In the genomic region with DNA sequence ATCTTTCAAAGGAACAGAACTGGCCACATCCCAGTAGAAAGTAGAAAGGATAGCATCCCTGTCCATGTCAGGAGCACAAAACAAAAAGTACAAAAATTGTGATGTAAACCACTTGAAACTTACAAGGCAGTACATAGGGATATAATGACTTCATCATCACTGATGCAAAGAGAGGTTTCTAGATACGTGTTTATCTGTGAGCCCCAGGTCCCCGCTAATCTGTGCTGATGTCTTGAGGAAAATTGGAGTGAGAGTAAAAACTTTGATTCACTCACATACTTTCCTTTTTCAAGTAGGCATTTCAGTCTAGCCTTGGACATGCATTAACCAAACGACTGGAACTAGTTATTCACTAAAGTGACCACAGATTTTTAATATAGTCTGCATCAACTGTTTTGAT, we compare ENCODE assay signal across 22 cellular contexts.
DNase-seq lines count a peak whose midpoint lies in the region; ATAC-seq and TF ChIP-seq lines count a peak whose summit lies in the region.
"Had no signal": no experiment of that assay in that cellular context is flagged by ENCODE, and none has a peak within 500 bp of the region (broad histone marks: within the 10 kb centered on the region; RNA-seq: fewer than 3 reads in every experiment).

No MANE protein-coding gene starts in this region.

- DNase-seq in Daoy (ENCODE audit: low read depth) (peak; percentile 4), dorsolateral prefrontal cortex (no peak), superior temporal gyrus (ENCODE audit: extremely low spot score) (peak; percentile 20), putamen (ENCODE audit: low spot score) (no peak), glomerular visceral epithelial cell (ENCODE audit: extremely low spot score) (no peak)
- no peak for DNase-seq in activated CD4-positive, CD25-positive, alpha-beta regulatory T cell treated with anti-CD3 and anti-CD28 coated beads, Interleukin-2, amount 50 U/mL, for 72 hours
- no peak for DNase-seq in activated CD8-positive, alpha-beta memory T cell treated with anti-CD3 and anti-CD28 coated beads, Interleukin-2, amount 10 ng/mL, durations not matched to agents 7 days and 5 days
- DNase-seq: AML-193; Caco-2; Calu3; CD4-positive, alpha-beta T cell; CD8-positive, alpha-beta T cell; DMS79 treated with DMSO at 0.1 percent for 48 hours; EL; GDM1 had no signal

- no peak for ATAC-seq in activated CD8-positive, alpha-beta memory T cell treated with anti-CD3 and anti-CD28 coated beads, Interleukin-2, amount 10 ng/mL, durations not matched to agents 7 days and 5 days
- ATAC-seq: A549; CD8-positive, alpha-beta T cell; GM12878 had no signal

- H3K4me3 Mint-ChIP-seq in activated CD8-positive, alpha-beta memory T cell treated with anti-CD3 and anti-CD28 coated beads, Interleukin-2, amount 10 ng/mL, durations not matched to agents 7 days and 5 days, result no peak overlapping the region
- H3K4me3 Mint-ChIP-seq: B cell; CD4-positive, alpha-beta T cell; CD8-positive, alpha-beta T cell had no signal

- H3K27me3 Mint-ChIP-seq in activated CD8-positive, alpha-beta memory T cell treated with anti-CD3 and anti-CD28 coated beads, Interleukin-2, amount 10 ng/mL, durations not matched to agents 7 days and 5 days, result peaks cover under 1% of the 10 kb centered on the region

- H3K27ac ChIP-seq in angular gyrus (ENCODE audit: low read depth, low read length) (peak overlapping the region; percentile 37), dorsolateral prefrontal cortex (peak overlapping the region in 46 of 59 donors; percentile 1 to 100 (median 96))
- H3K27ac ChIP-seq: 22Rv1; A549; BLaER1 treated with 17β-estradiol and CSF1 and Interleukin-3, amounts not matched to agents 10 nM and 100 nM; C4-2B had no signal

- no peaks in the 10 kb centered on the region for H3K27me3 ChIP-seq in dorsolateral prefrontal cortex
- H3K27me3 ChIP-seq: BLaER1 treated with 17β-estradiol and CSF1 and Interleukin-3, amounts not matched to agents 10 nM and 100 nM had no signal

- H3K4me3 ChIP-seq in dorsolateral prefrontal cortex, result no peak overlapping the region
- H3K4me3 ChIP-seq: A549; BLaER1 treated with 17β-estradiol and CSF1 and Interleukin-3, amounts not matched to agents 10 nM and 100 nM; GM12878 had no signal

- no peaks in the 10 kb centered on the region for H3K4me1 Mint-ChIP-seq in activated CD8-positive, alpha-beta memory T cell treated with anti-CD3 and anti-CD28 coated beads, Interleukin-2, amount 10 ng/mL, durations not matched to agents 7 days and 5 days
- H3K4me1 Mint-ChIP-seq: B cell had no signal

- no peaks in the 10 kb centered on the region for H3K36me3 Mint-ChIP-seq in activated CD8-positive, alpha-beta memory T cell treated with anti-CD3 and anti-CD28 coated beads, Interleukin-2, amount 10 ng/mL, durations not matched to agents 7 days and 5 days
- H3K36me3 Mint-ChIP-seq: CD8-positive, alpha-beta T cell had no signal

- intact Hi-C loops in dorsolateral prefrontal cortex (cut with DNase I), result no loop called here

- CTCF ChIA-PET in activated CD8-positive, alpha-beta memory T cell treated with anti-CD3 and anti-CD28 coated beads, Interleukin-2, amount 10 ng/mL, durations not matched to agents 7 days and 5 days (lab: Charles Lee), result no interaction called here

- no peak overlapping the region for H3K27ac Mint-ChIP-seq in activated CD8-positive, alpha-beta memory T cell treated with anti-CD3 and anti-CD28 coated beads, Interleukin-2, amount 10 ng/mL, durations not matched to agents 7 days and 5 days
- H3K27ac Mint-ChIP-seq: B cell; CD4-positive, alpha-beta T cell; CD8-positive, alpha-beta T cell had no signal

- TF ChIP-seq CTCF in dorsolateral prefrontal cortex (IDR thresholded peaks at IDR 0.05 in 54 of 56, conservative IDR thresholded peaks at IDR 0.05 in 2 of 56; ENCODE audit: low read depth in 1 of 56, partially characterized antibody in 56 of 56), result no peak

- no peaks in the 10 kb centered on the region for H3K9me3 Mint-ChIP-seq in activated CD8-positive, alpha-beta memory T cell treated with anti-CD3 and anti-CD28 coated beads, Interleukin-2, amount 10 ng/mL, durations not matched to agents 7 days and 5 days (ENCODE audit: low read depth)
- H3K9me3 Mint-ChIP-seq: CD4-positive, alpha-beta T cell; CD8-positive, alpha-beta T cell had no signal

Comparison
In these comparisons a context has a peak if more than half of its experiments do, and no peak if none do; other contexts are left out.
1. DNase-seq: peak in Daoy (single experiment) and superior temporal gyrus (single experiment); none in dorsolateral prefrontal cortex (0 of 10), putamen (single experiment), activated CD4-positive, CD25-positive, alpha-beta regulatory T cell treated with anti-CD3 and anti-CD28 coated beads, Interleukin-2, amount 50 U/mL, for 72 hours (single experiment), activated CD8-positive, alpha-beta memory T cell treated with anti-CD3 and anti-CD28 coated beads, Interleukin-2, amount 10 ng/mL, durations not matched to agents 7 days and 5 days (single experiment) and glomerular visceral epithelial cell (single experiment).